ENCODE assay signal across 2 cellular contexts in the genomic region with DNA sequence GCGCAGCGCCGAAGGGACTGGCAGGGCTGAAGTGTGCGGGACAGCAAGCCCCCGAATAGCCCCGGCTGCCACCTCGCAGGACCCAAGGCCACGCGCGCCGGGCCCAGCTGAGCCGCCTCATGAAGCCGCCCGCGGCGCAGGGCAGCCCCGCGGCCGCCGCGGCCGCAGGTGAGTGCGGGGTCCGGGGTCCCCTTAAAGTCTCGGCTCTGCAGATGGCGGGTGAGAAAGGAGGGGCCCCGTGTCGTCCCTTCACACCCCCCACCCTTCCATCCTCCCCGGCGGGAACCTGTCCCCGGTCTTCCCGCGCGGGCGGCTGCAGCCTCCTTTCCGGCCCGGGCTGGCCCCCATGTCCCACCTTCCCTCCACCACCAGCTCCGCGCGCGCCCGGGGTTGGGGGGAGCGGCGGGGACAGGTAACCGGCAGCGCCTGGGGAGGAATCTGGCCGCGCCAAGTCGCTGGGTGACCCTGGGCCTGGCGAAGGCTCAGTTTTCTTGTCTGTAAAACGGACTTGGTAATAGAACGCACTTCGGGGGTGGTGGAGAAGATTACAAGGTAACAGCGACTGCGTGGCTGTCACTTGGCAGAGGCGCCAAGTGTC.
TF ChIP-seq lines count a peak whose summit lies in the region.

No MANE protein-coding gene starts in this region.

TF ChIP-seq in SK-N-SH, 30 proteins besides CTCF, POLR2A, EP300 and RAD21 (continued from another document):
- TF ChIP-seq, protein P1, sequence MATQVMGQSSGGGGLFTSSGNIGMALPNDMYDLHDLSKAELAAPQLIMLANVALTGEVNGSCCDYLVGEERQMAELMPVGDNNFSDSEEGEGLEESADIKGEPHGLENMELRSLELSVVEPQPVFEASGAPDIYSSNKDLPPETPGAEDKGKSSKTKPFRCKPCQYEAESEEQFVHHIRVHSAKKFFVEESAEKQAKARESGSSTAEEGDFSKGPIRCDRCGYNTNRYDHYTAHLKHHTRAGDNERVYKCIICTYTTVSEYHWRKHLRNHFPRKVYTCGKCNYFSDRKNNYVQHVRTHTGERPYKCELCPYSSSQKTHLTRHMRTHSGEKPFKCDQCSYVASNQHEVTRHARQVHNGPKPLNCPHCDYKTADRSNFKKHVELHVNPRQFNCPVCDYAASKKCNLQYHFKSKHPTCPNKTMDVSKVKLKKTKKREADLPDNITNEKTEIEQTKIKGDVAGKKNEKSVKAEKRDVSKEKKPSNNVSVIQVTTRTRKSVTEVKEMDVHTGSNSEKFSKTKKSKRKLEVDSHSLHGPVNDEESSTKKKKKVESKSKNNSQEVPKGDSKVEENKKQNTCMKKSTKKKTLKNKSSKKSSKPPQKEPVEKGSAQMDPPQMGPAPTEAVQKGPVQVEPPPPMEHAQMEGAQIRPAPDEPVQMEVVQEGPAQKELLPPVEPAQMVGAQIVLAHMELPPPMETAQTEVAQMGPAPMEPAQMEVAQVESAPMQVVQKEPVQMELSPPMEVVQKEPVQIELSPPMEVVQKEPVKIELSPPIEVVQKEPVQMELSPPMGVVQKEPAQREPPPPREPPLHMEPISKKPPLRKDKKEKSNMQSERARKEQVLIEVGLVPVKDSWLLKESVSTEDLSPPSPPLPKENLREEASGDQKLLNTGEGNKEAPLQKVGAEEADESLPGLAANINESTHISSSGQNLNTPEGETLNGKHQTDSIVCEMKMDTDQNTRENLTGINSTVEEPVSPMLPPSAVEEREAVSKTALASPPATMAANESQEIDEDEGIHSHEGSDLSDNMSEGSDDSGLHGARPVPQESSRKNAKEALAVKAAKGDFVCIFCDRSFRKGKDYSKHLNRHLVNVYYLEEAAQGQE (IDR thresholded peaks at IDR 0.05; ENCODE audit: low read depth, low read length) = no peak
- no peak for TF ChIP-seq EZH2phosphoT487 (IDR thresholded peaks at IDR 0.05; ENCODE audit: borderline replicate concordance, low read depth)
- no peak for TF ChIP-seq RCOR1 (IDR thresholded peaks at IDR 0.05; ENCODE audit: low read length)
- no peak for TF ChIP-seq RFX5 (IDR thresholded peaks at IDR 0.05; ENCODE audit: low read length)
- no peak for TF ChIP-seq MXI1 (IDR thresholded peaks at IDR 0.05; ENCODE audit: low read depth, low read length)
- TF ChIP-seq, protein P2, sequence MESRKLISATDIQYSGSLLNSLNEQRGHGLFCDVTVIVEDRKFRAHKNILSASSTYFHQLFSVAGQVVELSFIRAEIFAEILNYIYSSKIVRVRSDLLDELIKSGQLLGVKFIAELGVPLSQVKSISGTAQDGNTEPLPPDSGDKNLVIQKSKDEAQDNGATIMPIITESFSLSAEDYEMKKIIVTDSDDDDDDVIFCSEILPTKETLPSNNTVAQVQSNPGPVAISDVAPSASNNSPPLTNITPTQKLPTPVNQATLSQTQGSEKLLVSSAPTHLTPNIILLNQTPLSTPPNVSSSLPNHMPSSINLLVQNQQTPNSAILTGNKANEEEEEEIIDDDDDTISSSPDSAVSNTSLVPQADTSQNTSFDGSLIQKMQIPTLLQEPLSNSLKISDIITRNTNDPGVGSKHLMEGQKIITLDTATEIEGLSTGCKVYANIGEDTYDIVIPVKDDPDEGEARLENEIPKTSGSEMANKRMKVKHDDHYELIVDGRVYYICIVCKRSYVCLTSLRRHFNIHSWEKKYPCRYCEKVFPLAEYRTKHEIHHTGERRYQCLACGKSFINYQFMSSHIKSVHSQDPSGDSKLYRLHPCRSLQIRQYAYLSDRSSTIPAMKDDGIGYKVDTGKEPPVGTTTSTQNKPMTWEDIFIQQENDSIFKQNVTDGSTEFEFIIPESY (IDR thresholded peaks at IDR 0.05; ENCODE audit: borderline replicate concordance, low read depth) = no peak
- TF ChIP-seq JUND (IDR thresholded peaks at IDR 0.05) = no peak
- no peak for TF ChIP-seq MEF2A (IDR thresholded peaks at IDR 0.05; ENCODE audit: borderline replicate concordance, low read depth)
- TF ChIP-seq YY1 (IDR thresholded peaks at IDR 0.05; ENCODE audit: low read depth) = no peak

TF ChIP-seq in SK-N-SH treated with all-trans-retinoic acid at 6 μM for 48 hours, 23 proteins besides CTCF, POLR2A, EP300 and RAD21 (continued from another document):
- TF ChIP-seq, protein P3, sequence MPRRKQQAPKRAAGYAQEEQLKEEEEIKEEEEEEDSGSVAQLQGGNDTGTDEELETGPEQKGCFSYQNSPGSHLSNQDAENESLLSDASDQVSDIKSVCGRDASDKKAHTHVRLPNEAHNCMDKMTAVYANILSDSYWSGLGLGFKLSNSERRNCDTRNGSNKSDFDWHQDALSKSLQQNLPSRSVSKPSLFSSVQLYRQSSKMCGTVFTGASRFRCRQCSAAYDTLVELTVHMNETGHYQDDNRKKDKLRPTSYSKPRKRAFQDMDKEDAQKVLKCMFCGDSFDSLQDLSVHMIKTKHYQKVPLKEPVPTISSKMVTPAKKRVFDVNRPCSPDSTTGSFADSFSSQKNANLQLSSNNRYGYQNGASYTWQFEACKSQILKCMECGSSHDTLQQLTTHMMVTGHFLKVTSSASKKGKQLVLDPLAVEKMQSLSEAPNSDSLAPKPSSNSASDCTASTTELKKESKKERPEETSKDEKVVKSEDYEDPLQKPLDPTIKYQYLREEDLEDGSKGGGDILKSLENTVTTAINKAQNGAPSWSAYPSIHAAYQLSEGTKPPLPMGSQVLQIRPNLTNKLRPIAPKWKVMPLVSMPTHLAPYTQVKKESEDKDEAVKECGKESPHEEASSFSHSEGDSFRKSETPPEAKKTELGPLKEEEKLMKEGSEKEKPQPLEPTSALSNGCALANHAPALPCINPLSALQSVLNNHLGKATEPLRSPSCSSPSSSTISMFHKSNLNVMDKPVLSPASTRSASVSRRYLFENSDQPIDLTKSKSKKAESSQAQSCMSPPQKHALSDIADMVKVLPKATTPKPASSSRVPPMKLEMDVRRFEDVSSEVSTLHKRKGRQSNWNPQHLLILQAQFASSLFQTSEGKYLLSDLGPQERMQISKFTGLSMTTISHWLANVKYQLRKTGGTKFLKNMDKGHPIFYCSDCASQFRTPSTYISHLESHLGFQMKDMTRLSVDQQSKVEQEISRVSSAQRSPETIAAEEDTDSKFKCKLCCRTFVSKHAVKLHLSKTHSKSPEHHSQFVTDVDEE (CRISPR knock-in tag; IDR thresholded peaks at IDR 0.05) = no peak
- no peak for TF ChIP-seq GLIS3 (CRISPR knock-in tag; IDR thresholded peaks at IDR 0.05)
- TF ChIP-seq ZNF565 (CRISPR knock-in tag; conservative IDR thresholded peaks at IDR 0.05; ENCODE audit: low read depth) = no peak
- TF ChIP-seq, protein P4, sequence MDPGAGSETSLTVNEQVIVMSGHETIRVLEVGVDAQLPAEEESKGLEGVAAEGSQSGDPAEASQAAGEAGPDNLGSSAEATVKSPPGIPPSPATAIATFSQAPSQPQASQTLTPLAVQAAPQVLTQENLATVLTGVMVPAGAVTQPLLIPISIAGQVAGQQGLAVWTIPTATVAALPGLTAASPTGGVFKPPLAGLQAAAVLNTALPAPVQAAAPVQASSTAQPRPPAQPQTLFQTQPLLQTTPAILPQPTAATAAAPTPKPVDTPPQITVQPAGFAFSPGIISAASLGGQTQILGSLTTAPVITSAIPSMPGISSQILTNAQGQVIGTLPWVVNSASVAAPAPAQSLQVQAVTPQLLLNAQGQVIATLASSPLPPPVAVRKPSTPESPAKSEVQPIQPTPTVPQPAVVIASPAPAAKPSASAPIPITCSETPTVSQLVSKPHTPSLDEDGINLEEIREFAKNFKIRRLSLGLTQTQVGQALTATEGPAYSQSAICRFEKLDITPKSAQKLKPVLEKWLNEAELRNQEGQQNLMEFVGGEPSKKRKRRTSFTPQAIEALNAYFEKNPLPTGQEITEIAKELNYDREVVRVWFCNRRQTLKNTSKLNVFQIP (CRISPR knock-in tag; IDR thresholded peaks at IDR 0.05; ENCODE audit: borderline replicate concordance, low read depth) = no peak
- no peak for TF ChIP-seq PPARA (CRISPR knock-in tag; IDR thresholded peaks at IDR 0.05; ENCODE audit: borderline replicate concordance)
- TF ChIP-seq ZFP30 (CRISPR knock-in tag; IDR thresholded peaks at IDR 0.05) = no peak
- TF ChIP-seq TCF4 (CRISPR knock-in tag; IDR thresholded peaks at IDR 0.05; ENCODE audit: borderline replicate concordance) = no peak
- TF ChIP-seq, protein P5, sequence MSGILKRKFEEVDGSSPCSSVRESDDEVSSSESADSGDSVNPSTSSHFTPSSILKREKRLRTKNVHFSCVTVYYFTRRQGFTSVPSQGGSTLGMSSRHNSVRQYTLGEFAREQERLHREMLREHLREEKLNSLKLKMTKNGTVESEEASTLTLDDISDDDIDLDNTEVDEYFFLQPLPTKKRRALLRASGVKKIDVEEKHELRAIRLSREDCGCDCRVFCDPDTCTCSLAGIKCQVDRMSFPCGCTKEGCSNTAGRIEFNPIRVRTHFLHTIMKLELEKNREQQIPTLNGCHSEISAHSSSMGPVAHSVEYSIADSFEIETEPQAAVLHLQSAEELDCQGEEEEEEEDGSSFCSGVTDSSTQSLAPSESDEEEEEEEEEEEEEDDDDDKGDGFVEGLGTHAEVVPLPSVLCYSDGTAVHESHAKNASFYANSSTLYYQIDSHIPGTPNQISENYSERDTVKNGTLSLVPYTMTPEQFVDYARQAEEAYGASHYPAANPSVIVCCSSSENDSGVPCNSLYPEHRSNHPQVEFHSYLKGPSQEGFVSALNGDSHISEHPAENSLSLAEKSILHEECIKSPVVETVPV (CRISPR knock-in tag; IDR thresholded peaks at IDR 0.05) = no peak
- no peak for TF ChIP-seq ZFP3 (CRISPR knock-in tag; IDR thresholded peaks at IDR 0.05)
- TF ChIP-seq ZNF70 (CRISPR knock-in tag; IDR thresholded peaks at IDR 0.05) = no peak
- no peak for TF ChIP-seq BACH2 (CRISPR knock-in tag; IDR thresholded peaks at IDR 0.05; ENCODE audit: borderline replicate concordance)
- TF ChIP-seq OSR1 (CRISPR knock-in tag; IDR thresholded peaks at IDR 0.05) = no peak
- TF ChIP-seq ZC3H10 (CRISPR knock-in tag; IDR thresholded peaks at IDR 0.05) = no peak
- TF ChIP-seq ISL1 (CRISPR knock-in tag; IDR thresholded peaks at IDR 0.05) = no peak
- TF ChIP-seq TOX (CRISPR knock-in tag; IDR thresholded peaks at IDR 0.05; ENCODE audit: borderline replicate concordance) = no peak
- no peak for TF ChIP-seq RARB (CRISPR knock-in tag; IDR thresholded peaks at IDR 0.05)
